ENCODE assay signal across 9 cellular contexts in genomic region chr1:199684686-199685273, GRCh38.
DNase-seq lines count a peak whose midpoint lies in the region; ATAC-seq and TF ChIP-seq lines count a peak whose summit lies in the region.
"Had no signal": no experiment of that assay in that cellular context is flagged by ENCODE, and none has a peak within 500 bp of the region (broad histone marks: within the 10 kb centered on the region; RNA-seq: fewer than 3 reads in every experiment).

No MANE protein-coding gene starts in this region.

- intact Hi-C loops in right cardiac atrium (cut with DNase I): loop anchor here (5.0 to 10.0 kb wide), 3 partner anchors 620 to 803 kb away; no protein-coding TSS in a partner anchor

- H3K36me3 ChIP-seq in smooth muscle cell (ENCODE audit: low read depth): no peaks in the 10 kb centered on the region
- H3K36me3 ChIP-seq: BLaER1 had no signal

- peaks cover 11% of the 10 kb centered on the region for H3F3A ChIP-seq in smooth muscle cell (ENCODE audit: low read depth)

- H3K4me1 ChIP-seq in right cardiac atrium (ENCODE audit: control insufficient read depth, insufficient read depth, low read length) (no peaks in the 10 kb centered on the region), smooth muscle cell (ENCODE audit: low read depth) (peaks cover 16% of the 10 kb centered on the region)

- no peak overlapping the region for H3K4me3 Mint-ChIP-seq in activated naive CD8-positive, alpha-beta T cell treated with anti-CD3 and anti-CD28 coated beads for 36 hours

- peak overlapping the region; percentile 49 for H3K4me2 ChIP-seq in smooth muscle cell
- H3K4me2 ChIP-seq: BLaER1 had no signal

- H3K27ac ChIP-seq in right cardiac atrium (ENCODE audit: low read length): no peak overlapping the region
- peak overlapping the region; percentile 36 for H3K27ac ChIP-seq in smooth muscle cell (ENCODE audit: low read depth)
- H3K27ac ChIP-seq: BLaER1 had no signal

- peaks cover 18% of the 10 kb centered on the region for H3K27me3 Mint-ChIP-seq in activated naive CD8-positive, alpha-beta T cell treated with anti-CD3 and anti-CD28 coated beads for 36 hours

- no peak overlapping the region for H3K9ac ChIP-seq in smooth muscle cell (ENCODE audit: low read depth)
- H3K9ac ChIP-seq: BLaER1 had no signal

- no peaks in the 10 kb centered on the region for H3K4me1 Mint-ChIP-seq in activated naive CD8-positive, alpha-beta T cell treated with anti-CD3 and anti-CD28 coated beads for 36 hours

- no peaks in the 10 kb centered on the region for H3K9me3 ChIP-seq in right cardiac atrium (ENCODE audit: control insufficient read depth, low read length)
- H3K9me3 ChIP-seq in smooth muscle cell (replicated peaks; ENCODE audit: low read depth): no peaks in the 10 kb centered on the region
- H3K9me3 ChIP-seq: BLaER1 had no signal

- peak; percentile 44 to 62 for DNase-seq in NOMO-1 (lab: John Stamatoyannopoulos, UW; ENCODE audit: unreplicated experiment in 2 of 2)
- DNase-seq in NOMO-1 treated with dmso at 0.1 percent for 144 hours (lab: John Stamatoyannopoulos, UW; ENCODE audit: unreplicated experiment): no peak
- peak; percentile 45 for DNase-seq in NCI-H226
- DNase-seq in activated naive CD8-positive, alpha-beta T cell treated with anti-CD3 and anti-CD28 coated beads for 36 hours: peak; percentile 1
- peak in 1 of 3 donors; percentile 11 for DNase-seq in right cardiac atrium
- DNase-seq in smooth muscle cell (lab: John Stamatoyannopoulos, UW; ENCODE audit: unreplicated experiment): no peak

- no peaks in the 10 kb centered on the region for H3K27me3 ChIP-seq in right cardiac atrium (ENCODE audit: control insufficient read depth, insufficient read depth)
- H3K27me3 ChIP-seq in smooth muscle cell (ENCODE audit: low read depth): no peaks in the 10 kb centered on the region
- H3K27me3 ChIP-seq: BLaER1 had no signal

- peak; percentile 95 for ATAC-seq in GM19438 (IDR thresholded peaks at IDR 0.05; ENCODE audit: low read depth, unreplicated experiment)
- peak; percentile 63 for ATAC-seq in HG03457 (IDR thresholded peaks at IDR 0.05; ENCODE audit: unreplicated experiment)
- ATAC-seq in right cardiac atrium: peak; percentile 55 to 76

- H3K27ac Mint-ChIP-seq in activated naive CD8-positive, alpha-beta T cell treated with anti-CD3 and anti-CD28 coated beads for 36 hours: no peak overlapping the region

- no peaks in the 10 kb centered on the region for H3K9me3 Mint-ChIP-seq in activated naive CD8-positive, alpha-beta T cell treated with anti-CD3 and anti-CD28 coated beads for 36 hours

- H4K20me1 ChIP-seq in smooth muscle cell (ENCODE audit: low read depth): no peaks in the 10 kb centered on the region
- H4K20me1 ChIP-seq: BLaER1 had no signal

- WGBS in right cardiac atrium: 69% methylated on average over 1 of the region's 1 CpG
- WGBS in smooth muscle cell (ENCODE audit: low lambda C conversion rate): 54% methylated on average over 1 of the region's 1 CpG

- no peaks in the 10 kb centered on the region for H3K36me3 Mint-ChIP-seq in activated naive CD8-positive, alpha-beta T cell treated with anti-CD3 and anti-CD28 coated beads for 36 hours

- H3K4me3 ChIP-seq in right cardiac atrium (ENCODE audit: low read length) (no peak overlapping the region), smooth muscle cell (no peak overlapping the region)
- H3K4me3 ChIP-seq: BLaER1 had no signal

- H2AFZ ChIP-seq in smooth muscle cell (ENCODE audit: low read depth): no peak overlapping the region

- H3K79me2 ChIP-seq in smooth muscle cell (ENCODE audit: low read depth): no peaks in the 10 kb centered on the region

- TF ChIP-seq CTCF in smooth muscle cell (IDR thresholded peaks at IDR 0.05; ENCODE audit: borderline replicate concordance, insufficient read depth, poor library complexity, severe bottlenecking): peak; percentile 82

Comparison
In these comparisons a context has a peak if more than half of its experiments do, and no peak if none do; other contexts are left out.
1. DNase-seq: peak in NOMO-1 (2 of 2), NCI-H226 (single experiment) and activated naive CD8-positive, alpha-beta T cell treated with anti-CD3 and anti-CD28 coated beads for 36 hours (single experiment); none in NOMO-1 treated with dmso at 0.1 percent for 144 hours (single experiment) and smooth muscle cell (single experiment).
2. Peak in every context shown above with its lines, with median percentiles within 50 percentile points of each other: ATAC-seq.